Comparison of ENCODE assay signal across 9 cellular contexts in the genomic region with DNA sequence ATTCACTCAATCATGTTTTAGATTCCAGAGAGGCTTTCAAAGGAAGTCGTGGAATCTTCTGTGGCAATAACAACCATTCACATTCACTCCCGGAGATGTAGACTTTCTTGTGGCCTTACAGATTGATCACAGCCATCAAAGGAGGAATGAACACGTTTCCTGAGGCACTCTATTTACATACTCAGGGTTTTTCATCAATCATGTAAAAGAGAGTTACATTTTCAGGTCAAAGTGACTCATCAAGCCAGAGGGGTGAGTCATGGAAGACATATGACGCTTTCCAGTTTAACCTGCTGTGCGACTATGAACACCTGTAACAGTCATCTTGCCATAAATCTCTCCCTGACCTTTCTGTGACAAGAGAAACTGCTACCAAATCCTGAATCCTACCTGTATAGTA. TPM values are rescaled to one million over a fixed set of nuclear protein-coding genes. Genes with fewer than 3 reads are reported as not detected.
A peak's percentile ranks its signal among the peaks of the same experiment; 100 is the strongest.
DNase-seq lines count a peak whose midpoint lies in the region; ATAC-seq lines count a peak whose summit lies in the region.
"Had no signal": no experiment of that assay in that cellular context is flagged by ENCODE, and none has a peak within 500 bp of the region (broad histone marks: within the 10 kb centered on the region; RNA-seq: fewer than 3 reads in every experiment).

No MANE protein-coding gene starts in this region.

- H3K4me1 Mint-ChIP-seq in activated CD8-positive, alpha-beta memory T cell treated with anti-CD3 and anti-CD28 coated beads, Interleukin-2, amount 10 ng/mL, durations not matched to agents 7 days and 5 days: peaks cover 28% of the 10 kb centered on the region

- H3K4me3 Mint-ChIP-seq in activated CD8-positive, alpha-beta memory T cell treated with anti-CD3 and anti-CD28 coated beads, Interleukin-2, amount 10 ng/mL, durations not matched to agents 7 days and 5 days: no peak overlapping the region
- H3K4me3 Mint-ChIP-seq: CD4-positive, alpha-beta memory T cell had no signal

- H3K27ac Mint-ChIP-seq in activated CD8-positive, alpha-beta memory T cell treated with anti-CD3 and anti-CD28 coated beads, Interleukin-2, amount 10 ng/mL, durations not matched to agents 7 days and 5 days: no peak overlapping the region
- H3K27ac Mint-ChIP-seq: CD4-positive, alpha-beta memory T cell had no signal

- peak; percentile 52 for DNase-seq in activated CD8-positive, alpha-beta memory T cell treated with anti-CD3 and anti-CD28 coated beads, Interleukin-2, amount 10 ng/mL, durations not matched to agents 7 days and 5 days
- DNase-seq in activated CD8-positive, alpha-beta memory T cell treated with anti-CD3 and anti-CD28 coated beads for 24 hours: no peak
- peak; percentile 27 to 54 for DNase-seq in activated CD4-positive, alpha-beta T cell treated with anti-CD3 and anti-CD28 coated beads, Interleukin-2, amount 50 U/mL, for 48 hours
- DNase-seq in islet precursor cell (peak; percentile 93), OCI-M1 (lab: John Stamatoyannopoulos, UW) (no peak), NCI-H446 (lab: John Stamatoyannopoulos, UW) (no peak), retina (no peak)

- H3K36me3 Mint-ChIP-seq in activated CD8-positive, alpha-beta memory T cell treated with anti-CD3 and anti-CD28 coated beads, Interleukin-2, amount 10 ng/mL, durations not matched to agents 7 days and 5 days: no peaks in the 10 kb centered on the region
- H3K36me3 Mint-ChIP-seq: CD4-positive, alpha-beta memory T cell had no signal

- peak; percentile 80 for ATAC-seq in activated CD8-positive, alpha-beta memory T cell treated with anti-CD3 and anti-CD28 coated beads, Interleukin-2, amount 10 ng/mL, durations not matched to agents 7 days and 5 days
- ATAC-seq in HG03457 (IDR thresholded peaks at IDR 0.05; ENCODE audit: unreplicated experiment): peak; percentile 52

- peaks cover 2% of the 10 kb centered on the region for H3K27me3 Mint-ChIP-seq in activated CD8-positive, alpha-beta memory T cell treated with anti-CD3 and anti-CD28 coated beads, Interleukin-2, amount 10 ng/mL, durations not matched to agents 7 days and 5 days
- H3K27me3 Mint-ChIP-seq: CD4-positive, alpha-beta memory T cell had no signal

- CTCF ChIA-PET in activated CD8-positive, alpha-beta memory T cell treated with anti-CD3 and anti-CD28 coated beads, Interleukin-2, amount 10 ng/mL, durations not matched to agents 7 days and 5 days (lab: Charles Lee): no interaction called here

- no peaks in the 10 kb centered on the region for H3K9me3 Mint-ChIP-seq in activated CD8-positive, alpha-beta memory T cell treated with anti-CD3 and anti-CD28 coated beads, Interleukin-2, amount 10 ng/mL, durations not matched to agents 7 days and 5 days (ENCODE audit: low read depth)
- H3K9me3 Mint-ChIP-seq: CD4-positive, alpha-beta memory T cell had no signal

RNA-seq across cellular contexts. Expression of gene RAD23B, which starts 39.3 kb away (rescaled TPM):
- 100 to 1,000 TPM in 1 of 2 experiments, 10 to 100 TPM in 1; 98.7 to 109 TPM for total RNA-seq in activated CD8-positive, alpha-beta memory T cell treated with anti-CD3 and anti-CD28 coated beads, Interleukin-2, amount 10 ng/mL, durations not matched to agents 7 days and 5 days

Comparison
In these comparisons a context has a peak if more than half of its experiments do, and no peak if none do; other contexts are left out.
1. DNase-seq: peak in activated CD8-positive, alpha-beta memory T cell treated with anti-CD3 and anti-CD28 coated beads, Interleukin-2, amount 10 ng/mL, durations not matched to agents 7 days and 5 days (single experiment), activated CD4-positive, alpha-beta T cell treated with anti-CD3 and anti-CD28 coated beads, Interleukin-2, amount 50 U/mL, for 48 hours (2 of 2) and islet precursor cell (single experiment); none in activated CD8-positive, alpha-beta memory T cell treated with anti-CD3 and anti-CD28 coated beads for 24 hours (single experiment), OCI-M1 (single experiment), NCI-H446 (0 of 2) and retina (single experiment).